Comparison of ENCODE assay signal across 7 cellular contexts in the genomic region with DNA sequence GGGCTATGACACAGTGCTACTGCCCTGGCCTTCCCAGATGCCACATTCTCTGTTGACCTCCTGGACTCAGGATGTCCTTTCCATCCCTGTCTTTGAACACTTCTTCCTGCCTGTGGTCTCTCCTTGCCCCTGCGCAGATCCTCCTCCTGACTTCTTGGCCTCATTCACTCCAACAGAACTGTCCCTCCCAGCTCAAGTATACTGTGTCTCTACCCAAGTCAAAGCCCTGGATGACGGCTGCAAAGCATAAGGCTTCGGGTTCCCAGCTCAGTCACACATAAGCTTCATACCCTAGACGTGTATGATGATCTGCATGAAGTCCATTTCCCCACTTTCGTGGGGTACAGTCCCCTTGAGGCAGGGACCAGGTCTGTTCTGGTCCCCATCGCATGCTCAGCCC.
"Had no signal": no experiment of that assay in that cellular context is flagged by ENCODE, and none has a peak within 500 bp of the region (broad histone marks: within the 10 kb centered on the region; RNA-seq: fewer than 3 reads in every experiment).

No MANE protein-coding gene starts in this region.

- H3K4me3 ChIP-seq: GM23248, HAP-1 had no signal

- DNase-seq: GM23248, GOT3, H7, HCEC 1CT, HFFc6 had no signal

- ATAC-seq: HCT116 had no signal

- H3K9me3 Mint-ChIP-seq: HFFc6 had no signal

- H3K27ac ChIP-seq: GM23248 had no signal

- H3K36me3 ChIP-seq: HAP-1 had no signal

- H3K9me3 ChIP-seq: HAP-1 had no signal

- H3K4me1 ChIP-seq: HAP-1 had no signal

- H3K9ac ChIP-seq: GM23248 had no signal

- H2AFZ ChIP-seq: GM23248 had no signal

- H3K27ac Mint-ChIP-seq: HFFc6 had no signal

- H3K4me3 Mint-ChIP-seq: HFFc6 had no signal
